ENCODE assay signal across 2 cellular contexts in genomic region chr14:65433646-65434045, GRCh38.
TF ChIP-seq lines count a peak whose summit lies in the region.

No MANE protein-coding gene starts in this region.

TF ChIP-seq in HepG2, 621 proteins besides CTCF, POLR2A, EP300 and RAD21:
- TF ChIP-seq ZNF770 (CRISPR knock-in tag; IDR thresholded peaks at IDR 0.05) (peak; percentile 20; the same call in 1 of the 2 replicates), KMT2A (CRISPR knock-in tag; IDR thresholded peaks at IDR 0.05) (no peak)

TF ChIP-seq in K562, 482 proteins besides CTCF, POLR2A, EP300 and RAD21:
- peak; percentile 26 for TF ChIP-seq DACH1 (IDR thresholded peaks at IDR 0.05; ENCODE audit: partially characterized antibody)
- TF ChIP-seq HDAC6 (IDR thresholded peaks at IDR 0.05; ENCODE audit: low read depth, low read length) = no peak
